ENCODE assay signal across 1 cellular context in genomic region chr11:61780581-61781162, GRCh38.
TF ChIP-seq lines count a peak whose summit lies in the region.

No MANE protein-coding gene starts in this region.

TF ChIP-seq in K562, 482 proteins besides CTCF, POLR2A, EP300 and RAD21:
- peak; percentile 30; the same call in 1 of the 2 replicates for TF ChIP-seq POLR2G (IDR thresholded peaks at IDR 0.05; ENCODE audit: low read depth, low read length)
- TF ChIP-seq, protein P1, sequence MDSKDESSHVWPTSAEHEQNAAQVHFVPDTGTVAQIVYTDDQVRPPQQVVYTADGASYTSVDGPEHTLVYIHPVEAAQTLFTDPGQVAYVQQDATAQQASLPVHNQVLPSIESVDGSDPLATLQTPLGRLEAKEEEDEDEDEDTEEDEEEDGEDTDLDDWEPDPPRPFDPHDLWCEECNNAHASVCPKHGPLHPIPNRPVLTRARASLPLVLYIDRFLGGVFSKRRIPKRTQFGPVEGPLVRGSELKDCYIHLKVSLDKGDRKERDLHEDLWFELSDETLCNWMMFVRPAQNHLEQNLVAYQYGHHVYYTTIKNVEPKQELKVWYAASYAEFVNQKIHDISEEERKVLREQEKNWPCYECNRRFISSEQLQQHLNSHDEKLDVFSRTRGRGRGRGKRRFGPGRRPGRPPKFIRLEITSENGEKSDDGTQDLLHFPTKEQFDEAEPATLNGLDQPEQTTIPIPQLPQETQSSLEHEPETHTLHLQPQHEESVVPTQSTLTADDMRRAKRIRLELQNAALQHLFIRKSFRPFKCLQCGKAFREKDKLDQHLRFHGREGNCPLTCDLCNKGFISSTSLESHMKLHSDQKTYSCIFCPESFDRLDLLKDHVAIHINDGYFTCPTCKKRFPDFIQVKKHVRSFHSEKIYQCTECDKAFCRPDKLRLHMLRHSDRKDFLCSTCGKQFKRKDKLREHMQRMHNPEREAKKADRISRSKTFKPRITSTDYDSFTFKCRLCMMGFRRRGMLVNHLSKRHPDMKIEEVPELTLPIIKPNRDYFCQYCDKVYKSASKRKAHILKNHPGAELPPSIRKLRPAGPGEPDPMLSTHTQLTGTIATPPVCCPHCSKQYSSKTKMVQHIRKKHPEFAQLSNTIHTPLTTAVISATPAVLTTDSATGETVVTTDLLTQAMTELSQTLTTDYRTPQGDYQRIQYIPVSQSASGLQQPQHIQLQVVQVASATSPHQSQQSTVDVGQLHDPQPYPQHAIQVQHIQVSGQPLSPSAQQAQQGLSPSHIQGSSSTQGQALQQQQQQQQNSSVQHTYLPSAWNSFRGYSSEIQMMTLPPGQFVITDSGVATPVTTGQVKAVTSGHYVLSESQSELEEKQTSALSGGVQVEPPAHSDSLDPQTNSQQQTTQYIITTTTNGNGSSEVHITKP (IDR thresholded peaks at IDR 0.05; ENCODE audit: partially characterized antibody): no peak
